ENCODE assay signal across 8 cellular contexts in the genomic region with DNA sequence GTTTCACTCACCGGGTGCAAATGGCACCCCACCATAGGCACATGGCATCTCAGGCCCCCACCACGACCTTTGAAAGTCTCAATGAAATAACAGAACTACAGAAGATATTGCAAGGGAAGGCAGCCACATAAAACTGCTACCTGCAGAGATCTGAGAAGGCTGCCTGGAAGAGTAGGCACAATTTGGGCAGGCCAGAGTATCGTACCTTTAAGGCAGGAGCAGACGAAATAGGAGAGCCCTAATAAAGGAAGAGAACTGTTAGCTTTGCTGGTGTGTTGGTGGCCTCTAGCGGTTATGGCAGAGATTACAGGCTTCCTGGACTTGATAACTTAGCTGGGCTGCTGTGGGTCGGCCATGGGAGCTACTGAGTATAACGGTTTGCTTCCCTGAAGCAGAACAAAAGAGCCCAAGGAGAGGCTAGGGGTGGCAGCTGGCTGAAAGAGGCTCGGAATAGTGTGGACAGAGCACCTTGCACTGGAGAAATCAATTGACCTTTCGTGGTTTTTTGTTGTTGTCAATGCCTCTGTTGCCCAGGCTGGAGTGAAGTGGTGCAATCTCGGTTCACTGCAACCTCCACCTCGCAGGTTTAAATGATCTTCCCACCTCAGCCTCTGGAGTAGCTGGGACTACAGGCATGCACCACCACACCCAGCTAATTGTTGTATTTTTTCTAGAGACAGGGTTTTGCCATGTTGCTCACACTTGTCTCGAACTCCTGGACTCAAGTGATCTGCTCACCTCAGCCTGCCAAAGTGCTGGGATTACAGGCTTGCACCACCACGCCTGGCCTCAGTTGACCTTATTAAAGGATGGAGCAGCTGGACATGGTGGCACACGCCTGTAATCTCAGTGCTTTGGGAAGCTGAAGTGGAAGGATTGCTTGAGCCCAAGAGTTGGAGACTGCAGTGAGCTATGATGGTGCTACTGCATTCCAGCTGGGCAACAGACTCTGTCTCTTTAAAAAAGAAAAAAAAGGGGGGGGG. TPM values are rescaled to one million over a fixed set of nuclear protein-coding genes. Genes with fewer than 3 reads are reported as not detected.
A peak's percentile ranks its signal among the peaks of the same experiment; 100 is the strongest.
DNase-seq lines count a peak whose midpoint lies in the region; ATAC-seq, FAIRE-seq and TF ChIP-seq lines count a peak whose summit lies in the region.

No MANE protein-coding gene starts in this region.

- 52 to 54% methylated on average over 14 of the region's 14 CpGs for WGBS in thyroid gland, 2 donors

- H3K27ac ChIP-seq in Peyer's patch (no peak overlapping the region), fibroblast of lung (ENCODE audit: insufficient read depth, low read length) (no peak overlapping the region), neural progenitor cell (no peak overlapping the region), thyroid gland (no peak overlapping the region)

- no peaks in the 10 kb centered on the region for H3K9me3 Mint-ChIP-seq in neural progenitor cell

- H3K4me1 ChIP-seq in Peyer's patch (peaks cover 0 to 25% (median 11%) of the 10 kb centered on the region in 4 donors), fibroblast of lung (ENCODE audit: control insufficient read depth, extremely low read depth, insufficient read depth, low read length) (no peaks in the 10 kb centered on the region), neural progenitor cell (peaks cover 17% of the 10 kb centered on the region), thyroid gland (peaks cover 23 to 27% of the 10 kb centered on the region in 2 donors)

- H2AFZ ChIP-seq in fibroblast of lung (ENCODE audit: low read length) (no peak overlapping the region), neural progenitor cell (replicated peaks) (no peak overlapping the region)

- peaks cover 8% of the 10 kb centered on the region for H3K36me3 Mint-ChIP-seq in neural progenitor cell

- H3K9ac ChIP-seq in fibroblast of lung (ENCODE audit: insufficient read depth, low read length) (no peak overlapping the region), neural progenitor cell (no peak overlapping the region)

- H3K27ac Mint-ChIP-seq in neural progenitor cell = peak overlapping the region; percentile 67

- no peak overlapping the region for H3K4me3 ChIP-seq in Peyer's patch
- no peak overlapping the region for H3K4me3 ChIP-seq in fibroblast of lung (replicated peaks in 1 of 4; ENCODE audit: control extremely low read depth in 1 of 4, insufficient read depth in 1 of 4, low read depth in 3 of 4, low read length in 4 of 4)
- no peak overlapping the region for H3K4me3 ChIP-seq in neural progenitor cell
- no peak overlapping the region for H3K4me3 ChIP-seq in thyroid gland (replicated peaks in 1 of 3)

- no peak for TF ChIP-seq POLR2A in Peyer's patch (IDR thresholded peaks at IDR 0.05)
- no peak for TF ChIP-seq POLR2A in thyroid gland (IDR thresholded peaks at IDR 0.05)

- no peak for FAIRE-seq in D721Med (lab: Jason Lieb, UNC)

- H3K4me1 Mint-ChIP-seq in neural progenitor cell = peaks cover 26% of the 10 kb centered on the region

- H3K4me3 Mint-ChIP-seq in neural progenitor cell = peak overlapping the region; percentile 44

- H3K27me3 ChIP-seq in Peyer's patch = no peaks in the 10 kb centered on the region
- H3K27me3 ChIP-seq in fibroblast of lung (ENCODE audit: control insufficient read depth, insufficient read depth, low read length) = no peaks in the 10 kb centered on the region
- H3K27me3 ChIP-seq in neural progenitor cell = peaks cover 13% of the 10 kb centered on the region
- no peaks in the 10 kb centered on the region for H3K27me3 ChIP-seq in thyroid gland

- peaks cover 9% of the 10 kb centered on the region for H3K27me3 Mint-ChIP-seq in neural progenitor cell (ENCODE audit: insufficient read depth, low read depth)

- ATAC-seq in HG03280 (IDR thresholded peaks at IDR 0.05; ENCODE audit: unreplicated experiment) = no peak

- peaks cover 5% of the 10 kb centered on the region for H3K79me2 ChIP-seq in fibroblast of lung (ENCODE audit: control insufficient read depth, insufficient read depth, low read length)
- no peaks in the 10 kb centered on the region for H3K79me2 ChIP-seq in neural progenitor cell (ENCODE audit: low read depth)

- H3K36me3 ChIP-seq in Peyer's patch = peaks cover 0 to 8% (median 0%) of the 10 kb centered on the region in 3 donors
- H3K36me3 ChIP-seq in fibroblast of lung (ENCODE audit: control insufficient read depth, insufficient read depth, low read length) = peaks cover 12% of the 10 kb centered on the region
- no peaks in the 10 kb centered on the region for H3K36me3 ChIP-seq in neural progenitor cell
- H3K36me3 ChIP-seq in thyroid gland = peaks cover 0 to 32% of the 10 kb centered on the region in 2 donors

- peaks cover 32% of the 10 kb centered on the region for H3F3A ChIP-seq in neural progenitor cell (ENCODE audit: low read depth)

- H3K9me3 ChIP-seq in Peyer's patch = no peaks in the 10 kb centered on the region
- H3K9me3 ChIP-seq in fibroblast of lung (ENCODE audit: control insufficient read depth, insufficient read depth, low read depth, low read length) = no peaks in the 10 kb centered on the region
- no peaks in the 10 kb centered on the region for H3K9me3 ChIP-seq in neural progenitor cell (ENCODE audit: low read depth)
- H3K9me3 ChIP-seq in thyroid gland = no peaks in the 10 kb centered on the region

- no peak overlapping the region for H3K4me2 ChIP-seq in fibroblast of lung (ENCODE audit: extremely low read depth, insufficient read depth, low read length)
- H3K4me2 ChIP-seq in neural progenitor cell = no peak overlapping the region

- peak; percentile 84 for DNase-seq in D721Med (ENCODE audit: insufficient read length, low spot score)
- peak; percentile 91 to 97 for DNase-seq in Kasumi-1 (lab: John Stamatoyannopoulos, UW)
- DNase-seq in Peyer's patch = peak; percentile 71 to 94 (median 82)
- peak; percentile 84 to 86 for DNase-seq in activated T-cell treated with anti-CD3 and anti-CD28 coated beads, Interleukin-2, amount 50 U/mL, for 48 hours
- DNase-seq in fibroblast of lung (ENCODE audit: low read depth in 2 of 2) = peak; percentile 55 to 84
- DNase-seq in neural progenitor cell (ENCODE audit: low spot score) = peak; percentile 89
- peak; percentile 74 to 79 for DNase-seq in thyroid gland

- TF ChIP-seq CTCF in D721Med (IDR thresholded peaks at IDR 0.05; ENCODE audit: insufficient read depth, missing control alignments) (peak; percentile 91), Peyer's patch (IDR thresholded peaks at IDR 0.05) (peak; percentile 75 to 93 (median 88)), fibroblast of lung (conservative IDR thresholded peaks at IDR 0.05 in 1 of 2, IDR thresholded peaks at IDR 0.05 in 1 of 2; ENCODE audit: low read depth in 1 of 2, low read length in 2 of 2) (peak; percentile 91 to 94), neural progenitor cell (IDR thresholded peaks at IDR 0.05) (peak; percentile 82), thyroid gland (IDR thresholded peaks at IDR 0.05) (peak; percentile 62 to 89 (median 76))

- intact Hi-C loops in thyroid gland (cut with DNase I) = no loop called here

- no peaks in the 10 kb centered on the region for H4K20me1 ChIP-seq in fibroblast of lung (ENCODE audit: control insufficient read depth, extremely low read depth, insufficient read depth, low read length)
- H4K20me1 ChIP-seq in neural progenitor cell (ENCODE audit: low read depth) = peaks cover 19% of the 10 kb centered on the region

RNA-seq across cellular contexts. Expression of a gene that starts 4.8 kb away (rescaled TPM):
- total RNA-seq in Peyer's patch (10 to 100 TPM; 14.9 to 49.2 (median 30.0) TPM), fibroblast of lung (13.2 and 14.6 TPM in 2 replicates), neural progenitor cell (ENCODE audit: low replicate concordance) (4.3 and 16.6 TPM in 2 replicates), thyroid gland (100 to 1,000 TPM in 2 of 4 donors, 10 to 100 TPM in 2; 60.2 to 444 (median 210) TPM)
- polyA plus RNA-seq in fibroblast of lung = 12.0 and 17.2 TPM in 2 replicates
- polyA plus RNA-seq in fibroblast of lung (2012) = 34.7 and 78.1 TPM in 2 replicates
- polyA minus RNA-seq in fibroblast of lung (ENCODE audit: low replicate concordance) = 20.7 and 22.4 TPM in 2 replicates

RNA-seq across cellular contexts. Expression of a gene that starts 14.3 kb away (rescaled TPM):
- total RNA-seq in Peyer's patch (1 to 10 TPM in 1 of 4 donors, under 1 TPM in 1, not detected in 2; 0.80 to 2.6 TPM), fibroblast of lung (under 0.01 and 0.17 TPM in 2 replicates), neural progenitor cell (ENCODE audit: low replicate concordance) (0.15 TPM in 1 of 2 replicates, not detected in the other), thyroid gland (1 to 10 TPM in 1 of 4 donors, under 1 TPM in 3; 0.27 to 1.6 (median 0.74) TPM)
- polyA plus RNA-seq in fibroblast of lung = 0.03 and 0.06 TPM in 2 replicates
- polyA plus RNA-seq in fibroblast of lung (2012) = 0.10 TPM in 1 of 2 replicates, not detected in the other
- polyA minus RNA-seq in fibroblast of lung (ENCODE audit: low replicate concordance) = not detected in 2 replicates

RNA-seq across cellular contexts. Expression of a gene that starts 17.1 kb away (rescaled TPM):
- total RNA-seq in Peyer's patch (10 to 100 TPM; 36.3 to 54.2 (median 38.8) TPM), fibroblast of lung (7.4 and 10.4 TPM in 2 replicates), neural progenitor cell (ENCODE audit: low replicate concordance) (4.8 and 23.4 TPM in 2 replicates), thyroid gland (10 to 100 TPM; 44.5 to 72.7 (median 54.6) TPM)
- polyA plus RNA-seq in fibroblast of lung = 4.7 and 5.7 TPM in 2 replicates
- polyA plus RNA-seq in fibroblast of lung (2012) = 10.6 and 16.0 TPM in 2 replicates
- polyA minus RNA-seq in fibroblast of lung (ENCODE audit: low replicate concordance) = 8.0 and 13.5 TPM in 2 replicates

RNA-seq across cellular contexts. Expression of a gene that starts 18.9 kb away (rescaled TPM):
- total RNA-seq in Peyer's patch (100 to 1,000 TPM in 1 of 4 donors, 10 to 100 TPM in 3; 55.0 to 131 (median 92.4) TPM), fibroblast of lung (14.9 and 18.3 TPM in 2 replicates), neural progenitor cell (ENCODE audit: low replicate concordance) (14.3 and 28.3 TPM in 2 replicates), thyroid gland (100 to 1,000 TPM in 2 of 4 donors, 10 to 100 TPM in 2; 72.7 to 135 (median 108) TPM)
- polyA plus RNA-seq in fibroblast of lung = 25.5 and 35.3 TPM in 2 replicates
- polyA plus RNA-seq in fibroblast of lung (2012) = 27.8 and 34.0 TPM in 2 replicates
- polyA minus RNA-seq in fibroblast of lung (ENCODE audit: low replicate concordance) = 47.2 and 51.1 TPM in 2 replicates
